In the genomic region with DNA sequence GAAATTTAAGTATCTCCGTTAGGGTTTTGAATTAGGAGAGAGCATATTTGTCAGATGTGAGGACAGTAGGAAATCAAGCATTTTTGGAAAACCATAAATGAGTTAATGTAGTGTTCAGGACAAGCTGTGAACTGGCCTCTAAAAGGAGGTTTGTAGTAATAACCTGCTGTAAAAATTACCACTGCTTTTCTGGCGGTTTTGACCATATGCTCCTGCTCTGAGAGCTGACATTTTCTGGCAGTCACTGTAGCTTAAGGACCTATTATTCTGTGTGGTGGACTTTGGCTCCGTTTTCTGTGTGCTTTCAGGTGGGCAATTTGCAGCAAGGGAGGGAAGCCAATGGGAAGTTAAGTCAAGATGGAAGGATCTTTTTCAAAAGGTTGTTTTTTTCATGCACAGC, we compare ENCODE assay signal across 23 cellular contexts.
"Had no signal": no experiment of that assay in that cellular context is flagged by ENCODE, and none has a peak within 500 bp of the region (broad histone marks: within the 10 kb centered on the region; RNA-seq: fewer than 3 reads in every experiment).

No MANE protein-coding gene starts in this region.

- H3K36me3 Mint-ChIP-seq: activated CD8-positive, alpha-beta memory T cell treated with anti-CD3 and anti-CD28 coated beads, Interleukin-2, amount 10 ng/mL, durations not matched to agents 7 days and 5 days; activated naive CD4-positive, alpha-beta T cell treated with anti-CD3 and anti-CD28 coated beads, Interleukin-2, amount 50 U/mL, for 72 hours; naive B cell had no signal

- H3K27me3 ChIP-seq: colonic mucosa, esophagus squamous epithelium, ovary, right lobe of liver, tibial nerve had no signal

- H3K9me3 Mint-ChIP-seq: activated B cell treated with CpG ODN at 0.5 μM for 24 hours; activated naive CD4-positive, alpha-beta T cell treated with anti-CD3 and anti-CD28 coated beads, Interleukin-2, amount 50 U/mL, for 72 hours; activated T-helper 2 cell treated with anti-CD3 and anti-CD28 coated beads, Interferon-gamma antibody, Interleukin-2, Interleukin-4, amounts not matched to agents 10 μg/mL and 5 μg/mL and 100 μg/mL, durations not matched to agents 14 hours and 24 hours and 36 hours; central memory CD8-positive, alpha-beta T cell had no signal

- H3K27ac ChIP-seq: colonic mucosa, epithelial cell of prostate, esophagus squamous epithelium, ovary, right lobe of liver, tibial nerve had no signal

- H3K4me3 Mint-ChIP-seq: activated B cell treated with CpG ODN at 0.5 μM for 24 hours; activated CD8-positive, alpha-beta memory T cell treated with anti-CD3 and anti-CD28 coated beads, Interleukin-2, amount 10 ng/mL, durations not matched to agents 7 days and 5 days; activated CD8-positive, alpha-beta T cell treated with anti-CD3 and anti-CD28 coated beads, Interleukin-2, amount 10 ng/mL, durations not matched to agents 7 days and 5 days; central memory CD8-positive, alpha-beta T cell; naive B cell had no signal

- H3K36me3 ChIP-seq: colonic mucosa, esophagus squamous epithelium, ovary, right lobe of liver, tibial nerve had no signal

- DNase-seq: activated B cell treated with CpG ODN at 0.5 μM for 24 hours; activated CD4-positive, alpha-beta T cell treated with anti-CD3 and anti-CD28 coated beads, Interleukin-2, amount 50 U/mL, for 1 hour; activated CD8-positive, alpha-beta memory T cell treated with anti-CD3 and anti-CD28 coated beads, Interleukin-2, amount 10 ng/mL, durations not matched to agents 7 days and 5 days; activated CD8-positive, alpha-beta T cell treated with anti-CD3 and anti-CD28 coated beads, Interleukin-2, amount 10 ng/mL, durations not matched to agents 7 days and 5 days; activated T-cell treated with anti-CD3 and anti-CD28 coated beads, Interleukin-2, amount 50 U/mL, for 48 hours; colonic mucosa; effector CD8-positive, alpha-beta T cell; esophagus squamous epithelium; glutamatergic neuron; hippocampal formation; left cardiac atrium; left ventricle myocardium superior; naive B cell; ovary; right lobe of liver; stimulated activated CD4-positive, alpha-beta T cell treated with anti-CD3 and anti-CD28 coated beads, Interleukin-2, amount 100 ng/mL, for 48 hours; stimulated activated naive CD4-positive, alpha-beta T cell treated with Interleukin-2 at 50 U/mL for 16 hours had no signal

- H3K4me3 ChIP-seq: colonic mucosa, esophagus squamous epithelium, ovary, right lobe of liver, tibial nerve had no signal

- H3K9me3 ChIP-seq: colonic mucosa, esophagus squamous epithelium, ovary, right lobe of liver, tibial nerve had no signal

- H3K4me1 ChIP-seq: colonic mucosa, esophagus squamous epithelium, right lobe of liver, tibial nerve had no signal

- H3K27me3 Mint-ChIP-seq: progenitor cell of endocrine pancreas had no signal

- H3K4me1 Mint-ChIP-seq: activated B cell treated with CpG ODN at 0.5 μM for 24 hours; activated CD8-positive, alpha-beta memory T cell treated with anti-CD3 and anti-CD28 coated beads, Interleukin-2, amount 10 ng/mL, durations not matched to agents 7 days and 5 days; central memory CD8-positive, alpha-beta T cell; naive B cell had no signal

- ATAC-seq: activated CD8-positive, alpha-beta memory T cell treated with anti-CD3 and anti-CD28 coated beads, Interleukin-2, amount 10 ng/mL, durations not matched to agents 7 days and 5 days; activated CD8-positive, alpha-beta T cell treated with anti-CD3 and anti-CD28 coated beads, Interleukin-2, amount 10 ng/mL, durations not matched to agents 7 days and 5 days; activated naive CD4-positive, alpha-beta T cell treated with anti-CD3 and anti-CD28 coated beads, Interleukin-2, amount 50 U/mL, for 72 hours; left cardiac atrium; left ventricle myocardium superior; right lobe of liver had no signal

- H3K27ac Mint-ChIP-seq: activated B cell treated with CpG ODN at 0.5 μM for 24 hours; activated CD8-positive, alpha-beta memory T cell treated with anti-CD3 and anti-CD28 coated beads, Interleukin-2, amount 10 ng/mL, durations not matched to agents 7 days and 5 days; activated CD8-positive, alpha-beta T cell treated with anti-CD3 and anti-CD28 coated beads, Interleukin-2, amount 10 ng/mL, durations not matched to agents 7 days and 5 days; activated naive CD4-positive, alpha-beta T cell treated with anti-CD3 and anti-CD28 coated beads, Interleukin-2, amount 50 U/mL, for 72 hours; activated T-helper 2 cell treated with anti-CD3 and anti-CD28 coated beads, Interferon-gamma antibody, Interleukin-2, Interleukin-4, amounts not matched to agents 10 μg/mL and 5 μg/mL and 100 μg/mL, durations not matched to agents 14 hours and 24 hours and 36 hours; naive B cell; progenitor cell of endocrine pancreas had no signal
